1 cellular context compared by ENCODE assay signal in genomic region chr14:89576960-89577359, GRCh38.
TF ChIP-seq lines count a peak whose summit lies in the region.

No MANE protein-coding gene starts in this region.

TF ChIP-seq in H1, 55 proteins besides CTCF, POLR2A, EP300 and RAD21:
- 0 out of 2 replicates have a peak, but pooled peaks have one; percentile 24 for TF ChIP-seq YY1 (IDR thresholded peaks at IDR 0.05; ENCODE audit: low read depth, low read length)
- no peak for TF ChIP-seq HDAC2 (IDR thresholded peaks at IDR 0.05; ENCODE audit: borderline replicate concordance in 1 of 2, low read depth in 2 of 2, low read length in 2 of 2)
- TF ChIP-seq MAX (IDR thresholded peaks at IDR 0.05): peak; percentile 74
- no peak for TF ChIP-seq CHD2 (IDR thresholded peaks at IDR 0.05; ENCODE audit: low read length)
- no peak for TF ChIP-seq SP2 (IDR thresholded peaks at IDR 0.05; ENCODE audit: low read length)
- TF ChIP-seq E2F6 (IDR thresholded peaks at IDR 0.05): peak; percentile 32; the same call in 1 of the 2 replicates
